1 cellular context compared by ENCODE assay signal in the genomic region with DNA sequence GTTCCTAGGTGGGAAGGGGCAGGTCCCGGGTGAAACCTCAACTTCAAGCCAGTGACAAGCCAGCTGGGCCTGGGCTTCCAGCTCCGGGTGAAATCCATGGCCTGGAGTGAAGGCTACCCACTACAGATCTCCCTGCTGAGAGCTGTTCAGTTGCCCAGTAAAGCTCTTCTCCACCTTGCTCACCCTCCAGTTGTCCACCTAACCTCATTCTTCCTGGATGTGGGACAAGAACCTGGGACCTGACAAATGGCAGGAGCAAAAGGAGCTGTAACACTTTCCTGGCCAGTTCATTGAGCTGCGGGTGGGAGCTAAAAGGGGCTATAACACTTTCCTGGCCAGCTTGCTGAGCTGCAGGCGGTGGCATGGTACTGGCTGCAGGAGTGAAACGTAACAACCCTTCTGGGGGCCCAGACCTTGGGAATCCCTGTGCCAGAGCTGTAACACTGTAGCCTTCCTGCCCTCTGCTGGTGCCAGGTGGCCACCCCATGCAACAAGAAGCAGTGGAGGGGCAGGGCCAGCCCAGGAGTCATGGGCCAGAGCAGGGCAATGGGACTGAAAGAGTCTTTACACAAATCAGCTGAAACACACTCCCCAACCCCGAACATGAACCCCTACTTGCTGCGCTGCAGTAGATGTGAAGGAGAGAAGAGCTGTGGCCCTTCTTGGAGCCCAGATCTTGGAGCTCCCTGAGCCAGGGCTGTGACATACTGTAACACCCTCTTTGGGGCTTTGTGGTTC.
TF ChIP-seq lines count a peak whose summit lies in the region.

No MANE protein-coding gene starts in this region.

TF ChIP-seq in liver, 16 proteins besides CTCF, POLR2A, EP300 and RAD21 (continued from another document):
- no peak for TF ChIP-seq EGR1 (IDR thresholded peaks at IDR 0.05; ENCODE audit: low read depth in 2 of 2)
- TF ChIP-seq RXRA (IDR thresholded peaks at IDR 0.05): no peak
- TF ChIP-seq, protein P1, sequence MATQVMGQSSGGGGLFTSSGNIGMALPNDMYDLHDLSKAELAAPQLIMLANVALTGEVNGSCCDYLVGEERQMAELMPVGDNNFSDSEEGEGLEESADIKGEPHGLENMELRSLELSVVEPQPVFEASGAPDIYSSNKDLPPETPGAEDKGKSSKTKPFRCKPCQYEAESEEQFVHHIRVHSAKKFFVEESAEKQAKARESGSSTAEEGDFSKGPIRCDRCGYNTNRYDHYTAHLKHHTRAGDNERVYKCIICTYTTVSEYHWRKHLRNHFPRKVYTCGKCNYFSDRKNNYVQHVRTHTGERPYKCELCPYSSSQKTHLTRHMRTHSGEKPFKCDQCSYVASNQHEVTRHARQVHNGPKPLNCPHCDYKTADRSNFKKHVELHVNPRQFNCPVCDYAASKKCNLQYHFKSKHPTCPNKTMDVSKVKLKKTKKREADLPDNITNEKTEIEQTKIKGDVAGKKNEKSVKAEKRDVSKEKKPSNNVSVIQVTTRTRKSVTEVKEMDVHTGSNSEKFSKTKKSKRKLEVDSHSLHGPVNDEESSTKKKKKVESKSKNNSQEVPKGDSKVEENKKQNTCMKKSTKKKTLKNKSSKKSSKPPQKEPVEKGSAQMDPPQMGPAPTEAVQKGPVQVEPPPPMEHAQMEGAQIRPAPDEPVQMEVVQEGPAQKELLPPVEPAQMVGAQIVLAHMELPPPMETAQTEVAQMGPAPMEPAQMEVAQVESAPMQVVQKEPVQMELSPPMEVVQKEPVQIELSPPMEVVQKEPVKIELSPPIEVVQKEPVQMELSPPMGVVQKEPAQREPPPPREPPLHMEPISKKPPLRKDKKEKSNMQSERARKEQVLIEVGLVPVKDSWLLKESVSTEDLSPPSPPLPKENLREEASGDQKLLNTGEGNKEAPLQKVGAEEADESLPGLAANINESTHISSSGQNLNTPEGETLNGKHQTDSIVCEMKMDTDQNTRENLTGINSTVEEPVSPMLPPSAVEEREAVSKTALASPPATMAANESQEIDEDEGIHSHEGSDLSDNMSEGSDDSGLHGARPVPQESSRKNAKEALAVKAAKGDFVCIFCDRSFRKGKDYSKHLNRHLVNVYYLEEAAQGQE (IDR thresholded peaks at IDR 0.05): no peak
- no peak for TF ChIP-seq NR2F2 (IDR thresholded peaks at IDR 0.05)
- TF ChIP-seq YY1 (IDR thresholded peaks at IDR 0.05): no peak
- TF ChIP-seq, protein P2, sequence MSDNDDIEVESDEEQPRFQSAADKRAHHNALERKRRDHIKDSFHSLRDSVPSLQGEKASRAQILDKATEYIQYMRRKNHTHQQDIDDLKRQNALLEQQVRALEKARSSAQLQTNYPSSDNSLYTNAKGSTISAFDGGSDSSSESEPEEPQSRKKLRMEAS (IDR thresholded peaks at IDR 0.05): no peak
